ENCODE assay signal across 34 cellular contexts in the genomic region with DNA sequence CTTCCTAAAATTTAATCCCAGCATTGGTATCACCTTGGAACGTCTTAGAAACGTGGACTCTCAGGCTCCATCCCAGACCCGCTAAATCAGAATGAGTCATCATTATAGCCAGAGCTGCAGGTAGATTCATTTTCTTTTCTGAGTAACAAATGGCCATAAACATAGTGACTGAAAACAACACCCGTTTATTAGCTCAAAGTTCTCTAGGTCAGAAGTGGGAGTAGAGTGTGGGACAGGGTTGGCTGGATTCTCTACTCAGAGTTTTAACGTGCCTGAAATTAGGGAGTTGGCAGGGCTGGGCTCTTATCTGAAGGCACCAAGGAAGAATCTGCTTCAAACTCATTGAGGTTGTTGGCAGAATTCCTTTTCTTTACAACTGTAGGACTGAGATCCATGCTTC.
"Had no signal": no experiment of that assay in that cellular context is flagged by ENCODE, and none has a peak within 500 bp of the region (broad histone marks: within the 10 kb centered on the region; RNA-seq: fewer than 3 reads in every experiment).

No MANE protein-coding gene starts in this region.

- H3K4me3 Mint-ChIP-seq: activated naive CD8-positive, alpha-beta T cell treated with anti-CD3 and anti-CD28 coated beads for 36 hours; immature natural killer cell; nephron; stimulated activated memory B cell treated with anti-CD40 and anti-IgM and Interleukin-4, amounts not matched to agents 10 μg/mL and 1 μg/mL and 100 μg/mL, for 72 hours had no signal

- H3K36me3 Mint-ChIP-seq: activated naive CD8-positive, alpha-beta T cell treated with anti-CD3 and anti-CD28 coated beads for 36 hours; immature natural killer cell; stimulated activated memory B cell treated with anti-CD40 and anti-IgM and Interleukin-4, amounts not matched to agents 10 μg/mL and 1 μg/mL and 100 μg/mL, for 72 hours had no signal

- FAIRE-seq: colon, kidney, TTC549 had no signal

- H3K9me3 Mint-ChIP-seq: activated naive CD8-positive, alpha-beta T cell treated with anti-CD3 and anti-CD28 coated beads for 36 hours; immature natural killer cell; stimulated activated memory B cell treated with anti-CD40 and anti-IgM and Interleukin-4, amounts not matched to agents 10 μg/mL and 1 μg/mL and 100 μg/mL, for 72 hours had no signal

- H3K27me3 Mint-ChIP-seq: activated naive CD8-positive, alpha-beta T cell treated with anti-CD3 and anti-CD28 coated beads for 36 hours had no signal

- H3K36me3 ChIP-seq: adrenal gland, esophagus squamous epithelium, lower lobe of right lung, neutrophil, stomach, tibial artery had no signal

- DNase-seq: activated CD4-positive, alpha-beta T cell treated with anti-CD3 and anti-CD28 coated beads for 48 hours; activated CD4-positive, alpha-beta T cell treated with anti-CD3 and anti-CD28 coated beads, Interleukin-2, amount 50 U/mL, for 48 hours; activated CD8-positive, alpha-beta memory T cell treated with anti-CD3 and anti-CD28 coated beads for 24 hours; activated effector memory CD4-positive, alpha-beta T cell treated with Interleukin-2 at 50 U/mL for 16 hours; activated naive CD4-positive, alpha-beta T cell treated with Interleukin-2 at 50 U/mL for 16 hours; activated naive CD8-positive, alpha-beta T cell treated with anti-CD3 and anti-CD28 coated beads for 36 hours; adrenal gland; aorta; body of pancreas; dermis blood vessel endothelial cell; effector CD4-positive, alpha-beta T cell; esophagus squamous epithelium; foreskin melanocyte; hypothalamus; immature natural killer cell; kidney; lower lobe of right lung; stimulated activated CD4-positive, alpha-beta T cell treated with anti-CD3 and anti-CD28 coated beads, Interleukin-1b, Interleukin-23, amount 100 ng/mL, for 48 hours; stimulated activated CD4-positive, alpha-beta T cell treated with anti-CD3 and anti-CD28 coated beads, Interleukin-4, amount 100 ng/mL, for 4 hours; stimulated activated CD8-positive, alpha-beta memory T cell treated with anti-CD3 and anti-CD28 coated beads, Interleukin-4, amount 100 ng/mL, for 48 hours; stomach; T-helper 9 cell; tibial artery had no signal

- H3K4me2 ChIP-seq: smooth muscle cell had no signal

- H3K4me1 ChIP-seq: adrenal gland, body of pancreas, lower lobe of right lung, stomach had no signal

- H3K4me3 ChIP-seq: adrenal gland, body of pancreas, esophagus squamous epithelium, lower lobe of right lung, smooth muscle cell, stomach, tibial artery had no signal

- H3K27me3 ChIP-seq: adrenal gland, body of pancreas, neutrophil, stomach, tibial artery had no signal

- H3K9me3 ChIP-seq: adrenal gland, body of pancreas, esophagus squamous epithelium, lower lobe of right lung, neutrophil, stomach, tibial artery had no signal

- ATAC-seq: activated CD4-positive, CD25-positive, alpha-beta regulatory T cell treated with anti-CD3 and anti-CD28 coated beads, Interleukin-2, amount 50 U/mL, for 24 hours; body of pancreas; left lobe of liver; lower lobe of right lung; sciatic nerve; stimulated activated memory B cell treated with anti-CD40 and anti-IgM and Interleukin-4, amounts not matched to agents 10 μg/mL and 1 μg/mL and 100 μg/mL, for 72 hours had no signal

- H3K27ac Mint-ChIP-seq: activated naive CD8-positive, alpha-beta T cell treated with anti-CD3 and anti-CD28 coated beads for 36 hours; immature natural killer cell; nephron; stimulated activated memory B cell treated with anti-CD40 and anti-IgM and Interleukin-4, amounts not matched to agents 10 μg/mL and 1 μg/mL and 100 μg/mL, for 72 hours had no signal

- H3K4me1 Mint-ChIP-seq: stimulated activated memory B cell treated with anti-CD40 and anti-IgM and Interleukin-4, amounts not matched to agents 10 μg/mL and 1 μg/mL and 100 μg/mL, for 72 hours had no signal

- H3K27ac ChIP-seq: adrenal gland, body of pancreas, epithelial cell of prostate, esophagus squamous epithelium, lower lobe of right lung, neutrophil, stomach, tibial artery, VCaP had no signal
